2 cellular contexts compared by ENCODE assay signal in the genomic region with DNA sequence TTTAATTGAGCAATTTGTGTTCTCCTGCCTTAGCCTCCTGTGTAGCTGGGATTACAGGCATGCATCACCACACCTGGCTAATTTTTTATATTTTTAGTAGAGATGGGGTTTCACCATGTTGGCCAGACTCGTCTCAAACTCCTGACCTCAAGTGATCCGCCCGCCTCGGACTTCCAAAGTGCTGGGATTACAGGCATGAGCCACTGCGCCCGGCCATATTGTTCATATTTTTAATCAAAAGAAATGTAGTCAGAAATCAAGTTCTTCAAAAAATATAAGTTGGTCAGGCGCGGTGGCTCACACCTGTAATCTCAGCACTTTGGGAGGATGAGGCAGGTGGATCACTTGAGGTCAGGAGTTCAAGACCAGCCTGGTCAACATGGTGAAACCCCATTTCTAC. TPM values are rescaled to one million over a fixed set of nuclear protein-coding genes. Genes with fewer than 3 reads are reported as not detected.
"Had no signal": no experiment of that assay in that cellular context is flagged by ENCODE, and none has a peak within 500 bp of the region (broad histone marks: within the 10 kb centered on the region; RNA-seq: fewer than 3 reads in every experiment).

No MANE protein-coding gene starts in this region.

RNA-seq across cellular contexts. Expression of a gene that starts 47.6 kb away (rescaled TPM):
- total RNA-seq: OCI-LY7, PC-9 had no signal
